In the genomic region with DNA sequence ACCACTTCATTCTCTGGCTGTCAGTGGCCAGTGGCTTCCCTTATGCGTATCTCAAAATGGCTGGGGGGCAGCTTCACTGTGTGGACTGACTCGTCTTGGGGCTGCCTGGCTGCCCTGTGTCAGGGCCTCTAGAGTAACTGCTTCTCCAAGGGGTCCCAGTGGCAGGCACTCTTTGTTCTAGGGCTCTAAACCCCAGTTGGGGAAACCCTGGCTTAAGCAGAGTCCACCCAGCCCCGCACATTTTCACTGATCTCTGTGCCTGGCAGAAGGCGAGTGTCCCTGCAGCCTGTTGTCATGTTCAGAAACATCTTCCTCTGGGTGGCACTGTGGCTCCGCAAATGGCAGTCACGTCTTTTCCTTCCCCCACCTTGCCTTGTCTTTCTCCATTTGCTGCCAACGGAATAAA, we compare ENCODE assay signal across 9 cellular contexts. TPM values are rescaled to one million over a fixed set of nuclear protein-coding genes. Genes with fewer than 3 reads are reported as not detected.
DNase-seq lines count a peak whose midpoint lies in the region; ATAC-seq and TF ChIP-seq lines count a peak whose summit lies in the region.
"Had no signal": no experiment of that assay in that cellular context is flagged by ENCODE, and none has a peak within 500 bp of the region (broad histone marks: within the 10 kb centered on the region; RNA-seq: fewer than 3 reads in every experiment).

No MANE protein-coding gene starts in this region.

- H3K9me2 ChIP-seq in HCT116 (ENCODE audit: insufficient read depth) (no peaks in the 10 kb centered on the region), PC-3 (replicated peaks; ENCODE audit: low read length) (no peaks in the 10 kb centered on the region)

- no peaks in the 10 kb centered on the region for H3F3A ChIP-seq in PC-3 (ENCODE audit: low read length, unreplicated experiment)

- TF ChIP-seq POLR2A in HCT116 (IDR thresholded peaks at IDR 0.05; ENCODE audit: borderline replicate concordance, extremely low read depth, insufficient read depth, insufficient read length): no peak

- H3K4me1 ChIP-seq in HCT116 (ENCODE audit: control insufficient read depth in 1 of 2, insufficient read depth in 2 of 2, low read length in 2 of 2): no peaks in the 10 kb centered on the region
- H3K4me1 ChIP-seq in PC-3 (ENCODE audit: insufficient read depth, low read length): no peaks in the 10 kb centered on the region; the same call in 1 of the 2 replicates

- peak; percentile 52 for TF ChIP-seq RAD21 in HCT116 (IDR thresholded peaks at IDR 0.05; ENCODE audit: low read depth)

- intact Hi-C loops in HCT116 (cut with micrococcal nuclease) (no loop called here), PC-3 (cut with micrococcal nuclease) (no loop called here)

- no peak overlapping the region for H3K9ac ChIP-seq in HCT116 (ENCODE audit: low read length)
- H3K9ac ChIP-seq in PC-3 (ENCODE audit: low read length): no peak overlapping the region

- peaks cover 5% of the 10 kb centered on the region for H3K36me3 Mint-ChIP-seq in activated T-cell treated with anti-CD3 and anti-CD28 coated beads, Interleukin-2, amount 50 U/mL, for 4 hours (ENCODE audit: insufficient read depth)
- H3K36me3 Mint-ChIP-seq in nephron progenitor cell (ENCODE audit: low read depth): peaks cover 65% of the 10 kb centered on the region

- ATAC-seq in HCT116 (peak; percentile 61; the same call in 1 of the 2 replicates), HG03108 (IDR thresholded peaks at IDR 0.05; ENCODE audit: unreplicated experiment) (no peak), PC-3 (no peak)
- ATAC-seq in activated T-cell treated with anti-CD3 and anti-CD28 coated beads, Interleukin-2, amount 50 U/mL, for 4 hours: peak in 1 of 2 donors; percentile 72

- H3K9me3 ChIP-seq in HCT116 (ENCODE audit: control insufficient read depth in 1 of 2, insufficient read depth in 1 of 2, low read depth in 1 of 2, low read length in 2 of 2) (no peaks in the 10 kb centered on the region), PC-3 (ENCODE audit: low read length) (no peaks in the 10 kb centered on the region)

- no peaks in the 10 kb centered on the region for H3K9me3 Mint-ChIP-seq in activated T-cell treated with anti-CD3 and anti-CD28 coated beads, Interleukin-2, amount 50 U/mL, for 4 hours
- H3K9me3 Mint-ChIP-seq in nephron progenitor cell: peaks cover 56% of the 10 kb centered on the region

- H3K27ac Mint-ChIP-seq in nephron progenitor cell: no peak overlapping the region

- H3K27ac ChIP-seq in HCT116 (ENCODE audit: low read depth, low read length) (no peak overlapping the region), layer of hippocampus (ENCODE audit: low read depth, low read length) (peak overlapping the region; percentile 54), PC-3 (ENCODE audit: low read length) (no peak overlapping the region)

- H3K36me3 ChIP-seq in HCT116 (ENCODE audit: control insufficient read depth in 1 of 2, insufficient read depth in 2 of 2, low read length in 2 of 2) (no peaks in the 10 kb centered on the region; a peak in 1 of 4 replicates), PC-3 (ENCODE audit: low read depth, low read length) (no peaks in the 10 kb centered on the region)

- H3K79me2 ChIP-seq in HCT116 (ENCODE audit: insufficient read depth, low read length): no peaks in the 10 kb centered on the region
- H3K79me2 ChIP-seq in PC-3 (ENCODE audit: low read length): no peaks in the 10 kb centered on the region

- RAD21 ChIA-PET in HCT116 (lab: Charles Lee; ENCODE audit: low non-redundant PET in 1 of 2, low total read pairs in 2 of 2, uncharacterized antibody in 2 of 2, unreplicated experiment in 2 of 2): no interaction called here

- BruUV-seq in HCT116 (replicated peaks; lab: Mats Ljungman, UMichigan): no TSS peak
- BruUV-seq in PC-3 (replicated peaks; lab: Mats Ljungman, UMichigan): no TSS peak

- H3K4me3 ChIP-seq in HCT116 (replicated peaks in 1 of 2; ENCODE audit: low read depth in 1 of 2, low read length in 2 of 2) (no peak overlapping the region), PC-3 (ENCODE audit: low read length) (no peak overlapping the region)

- H3K27me3 ChIP-seq in HCT116 (ENCODE audit: insufficient read depth, low read length): no peaks in the 10 kb centered on the region
- H3K27me3 ChIP-seq in layer of hippocampus (ENCODE audit: control insufficient read depth, insufficient read depth, low read length): no peaks in the 10 kb centered on the region
- H3K27me3 ChIP-seq in PC-3 (ENCODE audit: low read length): no peaks in the 10 kb centered on the region

- CTCF ChIA-PET in HCT116 (lab: Charles Lee) (interaction anchor here (1.6 kb wide), 1 partner anchor 189 kb away, joined by 8 read pairs; no protein-coding TSS in a partner anchor), PC-3 (lab: Charles Lee) (no interaction called here)

- POLR2A ChIA-PET in HCT116 (lab: Charles Lee) (no interaction called here), PC-3 (lab: Charles Lee; ENCODE audit: unreplicated experiment) (no interaction called here)

- H3K4me2 ChIP-seq in HCT116 (ENCODE audit: low read length): no peak overlapping the region
- H3K4me2 ChIP-seq in PC-3 (ENCODE audit: low read length): no peak overlapping the region

- no peak overlapping the region for H3K4me3 Mint-ChIP-seq in activated T-cell treated with anti-CD3 and anti-CD28 coated beads, Interleukin-2, amount 50 U/mL, for 4 hours
- H3K4me3 Mint-ChIP-seq in nephron progenitor cell: no peak overlapping the region

- H2AFZ ChIP-seq in HCT116 (ENCODE audit: low read depth, low read length, poor library complexity, severe bottlenecking) (no peak overlapping the region), PC-3 (ENCODE audit: low read length) (no peak overlapping the region)

- no peaks in the 10 kb centered on the region for H3K27me3 Mint-ChIP-seq in activated T-cell treated with anti-CD3 and anti-CD28 coated beads, Interleukin-2, amount 50 U/mL, for 4 hours (ENCODE audit: low read depth)
- peaks cover 5% of the 10 kb centered on the region for H3K27me3 Mint-ChIP-seq in nephron progenitor cell (ENCODE audit: low read depth, poor library complexity)

- no peaks in the 10 kb centered on the region for H4K20me1 ChIP-seq in HCT116 (ENCODE audit: insufficient read depth)
- H4K20me1 ChIP-seq in PC-3 (ENCODE audit: low read length): no peaks in the 10 kb centered on the region

- peak; percentile 6 to 33 (median 8); a peak in 2 of 6 replicates for TF ChIP-seq CTCF in HCT116 (IDR thresholded peaks at IDR 0.05 in 2 of 3, conservative IDR thresholded peaks at IDR 0.05 in 1 of 3; ENCODE audit: borderline replicate concordance in 1 of 3, insufficient read depth in 1 of 3, low read depth in 2 of 3, low read length in 2 of 3)
- TF ChIP-seq CTCF in nephron progenitor cell (IDR thresholded peaks at IDR 0.05): no peak
- TF ChIP-seq CTCF in PC-3 (conservative IDR thresholded peaks at IDR 0.05; ENCODE audit: low read depth, low read length): no peak

- H3K4me1 Mint-ChIP-seq in activated T-cell treated with anti-CD3 and anti-CD28 coated beads, Interleukin-2, amount 50 U/mL, for 4 hours (ENCODE audit: low read depth): peaks cover 19% of the 10 kb centered on the region
- peaks cover 20% of the 10 kb centered on the region for H3K4me1 Mint-ChIP-seq in nephron progenitor cell

- DNase-seq in C1 segment of cervical spinal cord (lab: John Stamatoyannopoulos, UW) (peak in 10 of 14 donors; percentile 8 to 74 (median 36)), HCT116 (ENCODE audit: low read depth, low spot score) (no peak), retina (no peak), nephron progenitor cell (no peak), PC-3 (no peak)
- peak; percentile 68 for DNase-seq in activated T-cell treated with anti-CD3 and anti-CD28 coated beads, Interleukin-2, amount 50 U/mL, for 4 hours
- DNase-seq: NCI-H69 had no signal

TF ChIP-seq in HCT116, 20 proteins besides CTCF, POLR2A, EP300 and RAD21 (continues in another document):
- no peak for TF ChIP-seq CEBPB (IDR thresholded peaks at IDR 0.05; ENCODE audit: low read depth)
- no peak for TF ChIP-seq ZFX (IDR thresholded peaks at IDR 0.05)
- TF ChIP-seq SIN3A (IDR thresholded peaks at IDR 0.05; ENCODE audit: low read depth): no peak
- no peak for TF ChIP-seq SP1 (IDR thresholded peaks at IDR 0.05; ENCODE audit: low read depth)
- TF ChIP-seq, protein P1, sequence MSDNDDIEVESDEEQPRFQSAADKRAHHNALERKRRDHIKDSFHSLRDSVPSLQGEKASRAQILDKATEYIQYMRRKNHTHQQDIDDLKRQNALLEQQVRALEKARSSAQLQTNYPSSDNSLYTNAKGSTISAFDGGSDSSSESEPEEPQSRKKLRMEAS (IDR thresholded peaks at IDR 0.05): no peak
- TF ChIP-seq EZH2 (IDR thresholded peaks at IDR 0.05): no peak
- no peak for TF ChIP-seq TCF7L2 (IDR thresholded peaks at IDR 0.05; ENCODE audit: borderline replicate concordance, extremely low read depth, insufficient read depth, insufficient read length)
- no peak for TF ChIP-seq EGR1 (IDR thresholded peaks at IDR 0.05; ENCODE audit: low read depth)
- no peak for TF ChIP-seq CBX3 (IDR thresholded peaks at IDR 0.05; ENCODE audit: low read depth)
- no peak for TF ChIP-seq SRF (IDR thresholded peaks at IDR 0.05; ENCODE audit: low read depth)
- TF ChIP-seq, protein P2, sequence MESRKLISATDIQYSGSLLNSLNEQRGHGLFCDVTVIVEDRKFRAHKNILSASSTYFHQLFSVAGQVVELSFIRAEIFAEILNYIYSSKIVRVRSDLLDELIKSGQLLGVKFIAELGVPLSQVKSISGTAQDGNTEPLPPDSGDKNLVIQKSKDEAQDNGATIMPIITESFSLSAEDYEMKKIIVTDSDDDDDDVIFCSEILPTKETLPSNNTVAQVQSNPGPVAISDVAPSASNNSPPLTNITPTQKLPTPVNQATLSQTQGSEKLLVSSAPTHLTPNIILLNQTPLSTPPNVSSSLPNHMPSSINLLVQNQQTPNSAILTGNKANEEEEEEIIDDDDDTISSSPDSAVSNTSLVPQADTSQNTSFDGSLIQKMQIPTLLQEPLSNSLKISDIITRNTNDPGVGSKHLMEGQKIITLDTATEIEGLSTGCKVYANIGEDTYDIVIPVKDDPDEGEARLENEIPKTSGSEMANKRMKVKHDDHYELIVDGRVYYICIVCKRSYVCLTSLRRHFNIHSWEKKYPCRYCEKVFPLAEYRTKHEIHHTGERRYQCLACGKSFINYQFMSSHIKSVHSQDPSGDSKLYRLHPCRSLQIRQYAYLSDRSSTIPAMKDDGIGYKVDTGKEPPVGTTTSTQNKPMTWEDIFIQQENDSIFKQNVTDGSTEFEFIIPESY (IDR thresholded peaks at IDR 0.05; ENCODE audit: extremely low read depth, insufficient replicate concordance, low read length): no peak
- no peak for TF ChIP-seq POLR2AphosphoS5 (IDR thresholded peaks at IDR 0.05; ENCODE audit: low read depth, low read length)
- no peak for TF ChIP-seq ZNF274 (IDR thresholded peaks at IDR 0.05; ENCODE audit: low read depth, low read length)
- TF ChIP-seq ELF1 (IDR thresholded peaks at IDR 0.05; ENCODE audit: borderline replicate concordance, low read depth): no peak

RNA-seq across cellular contexts. Expression of a gene that starts 59.7 kb away (rescaled TPM):
- total RNA-seq in HCT116 (2021; ENCODE audit: unreplicated experiment) (65.6 TPM), PC-3 (2014; rRNA removed) (9.7 and 13.6 TPM in 2 replicates)
- polyA plus RNA-seq in HCT116 (2012): 41.8 and 48.8 TPM in 2 replicates
- 10 to 100 TPM; 23.8 to 29.5 (median 26.7) TPM for total RNA-seq in activated T-cell treated with anti-CD3 and anti-CD28 coated beads, Interleukin-2, amount 50 U/mL, for 4 hours

Comparison
In these comparisons a context has a peak if more than half of its experiments do, and no peak if none do; other contexts are left out.
1. DNase-seq: peak in C1 segment of cervical spinal cord (10 of 14) and activated T-cell treated with anti-CD3 and anti-CD28 coated beads, Interleukin-2, amount 50 U/mL, for 4 hours (single experiment); none in HCT116 (single experiment), retina (single experiment), nephron progenitor cell (single experiment) and PC-3 (single experiment).
2. CTCF ChIP-seq: peak in HCT116 (3 of 3); none in nephron progenitor cell (single experiment) and PC-3 (single experiment).